In the genomic region with DNA sequence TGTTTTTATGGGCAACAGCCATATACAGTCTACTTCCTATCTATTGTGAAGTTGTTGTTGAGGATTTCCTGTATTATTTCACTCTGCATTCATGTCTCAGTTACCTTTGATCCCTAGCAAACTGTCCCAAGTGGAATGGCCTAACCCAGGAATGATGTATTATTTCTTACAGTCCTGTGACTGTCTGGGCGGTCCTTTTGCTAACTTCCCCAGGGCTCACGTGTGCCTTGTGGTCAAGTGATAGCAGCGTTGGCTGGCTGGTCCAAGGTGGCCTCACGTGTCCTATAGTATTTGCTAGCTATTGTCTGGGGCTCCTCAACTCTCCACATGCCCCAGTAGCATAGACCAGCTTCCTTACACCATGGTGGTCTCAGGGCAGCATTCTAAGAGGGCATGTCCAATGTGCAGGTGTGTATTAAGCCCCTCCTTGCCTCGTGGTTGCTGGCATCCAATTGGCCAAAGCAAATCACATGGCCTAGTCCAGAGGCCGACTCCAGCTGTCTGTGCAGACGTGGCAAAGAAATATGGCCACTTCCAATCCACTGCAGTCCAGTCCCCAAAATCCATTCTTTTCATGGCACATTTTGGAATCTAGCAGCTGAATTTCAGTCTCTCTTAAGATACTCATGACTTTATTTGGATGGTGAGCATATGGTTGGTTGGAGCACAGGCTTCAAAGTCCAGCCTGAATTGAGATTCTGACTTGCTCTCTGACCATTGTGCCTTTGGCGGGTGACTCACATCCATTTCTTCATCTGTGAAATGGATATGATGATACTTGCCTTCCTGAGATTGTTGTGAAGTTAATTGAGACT, we compare ENCODE assay signal across 1 cellular context.
TF ChIP-seq lines count a peak whose summit lies in the region.

No MANE protein-coding gene starts in this region.

TF ChIP-seq in liver, 16 proteins besides CTCF, POLR2A, EP300 and RAD21 (continued from another document):
- TF ChIP-seq, protein P1, sequence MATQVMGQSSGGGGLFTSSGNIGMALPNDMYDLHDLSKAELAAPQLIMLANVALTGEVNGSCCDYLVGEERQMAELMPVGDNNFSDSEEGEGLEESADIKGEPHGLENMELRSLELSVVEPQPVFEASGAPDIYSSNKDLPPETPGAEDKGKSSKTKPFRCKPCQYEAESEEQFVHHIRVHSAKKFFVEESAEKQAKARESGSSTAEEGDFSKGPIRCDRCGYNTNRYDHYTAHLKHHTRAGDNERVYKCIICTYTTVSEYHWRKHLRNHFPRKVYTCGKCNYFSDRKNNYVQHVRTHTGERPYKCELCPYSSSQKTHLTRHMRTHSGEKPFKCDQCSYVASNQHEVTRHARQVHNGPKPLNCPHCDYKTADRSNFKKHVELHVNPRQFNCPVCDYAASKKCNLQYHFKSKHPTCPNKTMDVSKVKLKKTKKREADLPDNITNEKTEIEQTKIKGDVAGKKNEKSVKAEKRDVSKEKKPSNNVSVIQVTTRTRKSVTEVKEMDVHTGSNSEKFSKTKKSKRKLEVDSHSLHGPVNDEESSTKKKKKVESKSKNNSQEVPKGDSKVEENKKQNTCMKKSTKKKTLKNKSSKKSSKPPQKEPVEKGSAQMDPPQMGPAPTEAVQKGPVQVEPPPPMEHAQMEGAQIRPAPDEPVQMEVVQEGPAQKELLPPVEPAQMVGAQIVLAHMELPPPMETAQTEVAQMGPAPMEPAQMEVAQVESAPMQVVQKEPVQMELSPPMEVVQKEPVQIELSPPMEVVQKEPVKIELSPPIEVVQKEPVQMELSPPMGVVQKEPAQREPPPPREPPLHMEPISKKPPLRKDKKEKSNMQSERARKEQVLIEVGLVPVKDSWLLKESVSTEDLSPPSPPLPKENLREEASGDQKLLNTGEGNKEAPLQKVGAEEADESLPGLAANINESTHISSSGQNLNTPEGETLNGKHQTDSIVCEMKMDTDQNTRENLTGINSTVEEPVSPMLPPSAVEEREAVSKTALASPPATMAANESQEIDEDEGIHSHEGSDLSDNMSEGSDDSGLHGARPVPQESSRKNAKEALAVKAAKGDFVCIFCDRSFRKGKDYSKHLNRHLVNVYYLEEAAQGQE (IDR thresholded peaks at IDR 0.05), result no peak
- TF ChIP-seq YY1 (IDR thresholded peaks at IDR 0.05) (peak; percentile 41), FOXA1 (IDR thresholded peaks at IDR 0.05) (no peak), JUND (IDR thresholded peaks at IDR 0.05) (peak in 1 of 2 donors; percentile 58), HNF4A (conservative IDR thresholded peaks at IDR 0.05) (peak; percentile 68 to 87)
TF ChIP-seq in liver: peak in this region for 5.
